In the genomic region with DNA sequence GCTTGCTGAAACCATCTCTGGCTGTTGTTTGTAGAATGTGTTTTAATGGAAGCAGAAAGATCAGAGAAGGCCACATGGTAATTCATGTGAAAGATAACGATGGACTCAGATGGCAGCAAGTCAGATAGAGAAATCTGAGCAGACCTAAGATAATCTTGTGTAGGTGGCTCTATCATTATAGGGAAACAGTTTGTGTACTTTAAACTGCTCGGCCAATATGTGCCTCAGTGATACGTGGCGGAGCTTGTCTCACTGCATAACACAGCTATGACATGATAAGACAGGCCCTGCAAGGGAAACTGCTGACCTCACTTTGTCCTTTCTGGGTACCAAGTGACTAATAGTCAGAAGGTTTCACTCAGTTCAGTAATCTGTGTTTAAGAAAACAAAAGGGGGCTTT, we compare ENCODE assay signal across 9 cellular contexts. TPM values are rescaled to one million over a fixed set of nuclear protein-coding genes. Genes with fewer than 3 reads are reported as not detected.
DNase-seq lines count a peak whose midpoint lies in the region; TF ChIP-seq lines count a peak whose summit lies in the region.
"Had no signal": no experiment of that assay in that cellular context is flagged by ENCODE, and none has a peak within 500 bp of the region (broad histone marks: within the 10 kb centered on the region; RNA-seq: fewer than 3 reads in every experiment).

No MANE protein-coding gene starts in this region.

- H3K9me2 ChIP-seq in DOHH2 (replicated peaks; ENCODE audit: control insufficient read depth, low read length) (no peaks in the 10 kb centered on the region), OCI-LY7 (ENCODE audit: insufficient read depth, low read length) (no peaks in the 10 kb centered on the region)

- BruUV-seq in OCI-LY7 (replicated peaks; lab: Mats Ljungman, UMichigan) = no TSS peak

- CTCF ChIA-PET in OCI-LY7 (lab: Charles Lee; ENCODE audit: unreplicated experiment) = no interaction called here

- peak overlapping the region; percentile 59 for H3K27ac ChIP-seq in DOHH2 (ENCODE audit: low read depth, low read length)
- H3K27ac ChIP-seq in OCI-LY7 (ENCODE audit: low read depth, low read length, poor library complexity, severe bottlenecking) = no peak overlapping the region
- H3K27ac ChIP-seq in caudate nucleus (ENCODE audit: low read depth, low read length) = no peak overlapping the region

- peak; percentile 43 for DNase-seq in HCEC 1CT
- no peak for DNase-seq in OCI-LY7 (ENCODE audit: low spot score)
- DNase-seq in iris pigment epithelial cell (ENCODE audit: low read depth) = peak; percentile 97
- DNase-seq in NCI-H2107 treated with DMSO at 0.1 percent for 48 hours (lab: John Stamatoyannopoulos, UW; ENCODE audit: unreplicated experiment) = no peak
- DNase-seq in midbrain (lab: John Stamatoyannopoulos, UW) = no peak
- no peak for DNase-seq in ecto neural progenitor cell (ENCODE audit: low spot score)
- no peak for DNase-seq in caudate nucleus (lab: John Stamatoyannopoulos, UW)

- no peak overlapping the region for H2AFZ ChIP-seq in OCI-LY7 (ENCODE audit: low read length)

- POLR2A ChIA-PET in OCI-LY7 (lab: Charles Lee) = interaction anchor here (1.5 to 2.5 kb wide), 5 partner anchors 7 to 84 kb away, joined by 3 to 7 read pairs (median 6); no protein-coding TSS in a partner anchor

- H3F3A ChIP-seq in DOHH2 (ENCODE audit: control insufficient read depth, insufficient read depth) = peaks cover 7% of the 10 kb centered on the region; the same call in 1 of the 2 replicates

- H3K4me2 ChIP-seq in DOHH2 (ENCODE audit: low read length) (peak overlapping the region; percentile 62), OCI-LY7 (ENCODE audit: low read length) (0 out of 2 replicates have a peak overlapping the region, but pooled peaks have one; percentile 43)

- no peaks in the 10 kb centered on the region for H3K27me3 ChIP-seq in DOHH2 (ENCODE audit: control insufficient read depth, low read length)

- H3K4me1 ChIP-seq in DOHH2 (ENCODE audit: control insufficient read depth, low read length) (peaks cover 57% of the 10 kb centered on the region), OCI-LY7 (ENCODE audit: insufficient read depth, low read length, poor library complexity, severe bottlenecking) (peaks cover 40% of the 10 kb centered on the region)

- peaks cover 81% of the 10 kb centered on the region for H3K79me2 ChIP-seq in DOHH2 (ENCODE audit: control insufficient read depth, low read length)
- H3K79me2 ChIP-seq in OCI-LY7 (ENCODE audit: insufficient read depth, low read depth, low read length) = peaks cover 4% of the 10 kb centered on the region; the same call in 1 of the 2 replicates

- intact Hi-C loops in OCI-LY7 (cut with micrococcal nuclease; ENCODE audit: unreplicated experiment) = no loop called here

- TF ChIP-seq CTCF in DOHH2 (IDR thresholded peaks at IDR 0.05; ENCODE audit: low read depth, low read length, poor library complexity, severe bottlenecking) = no peak
- TF ChIP-seq CTCF in OCI-LY7 (conservative IDR thresholded peaks at IDR 0.05; ENCODE audit: low read length) = no peak

- H3K9me3 ChIP-seq in DOHH2 (ENCODE audit: control insufficient read depth, insufficient read depth, low read length) = no peaks in the 10 kb centered on the region
- peaks cover 2% of the 10 kb centered on the region; the same call in 1 of the 2 replicates for H3K9me3 ChIP-seq in OCI-LY7 (ENCODE audit: low read length)

- H3K4me3 ChIP-seq in DOHH2 (ENCODE audit: low read length) = no peak overlapping the region
- no peak overlapping the region for H3K4me3 ChIP-seq in OCI-LY7 (ENCODE audit: low read depth, low read length, poor library complexity, severe bottlenecking)

- H4K20me1 ChIP-seq in DOHH2 (ENCODE audit: control insufficient read depth, insufficient read depth, low read depth, low read length) = no peaks in the 10 kb centered on the region
- no peaks in the 10 kb centered on the region for H4K20me1 ChIP-seq in OCI-LY7 (ENCODE audit: insufficient read depth, low read length)

- H3K36me3 ChIP-seq in DOHH2 (ENCODE audit: control insufficient read depth, low read length) (peaks cover 94% of the 10 kb centered on the region), OCI-LY7 (ENCODE audit: insufficient read depth, low read length) (peaks cover 95% of the 10 kb centered on the region)

RNA-seq across cellular contexts. Expression of a gene that starts 51.0 kb away (rescaled TPM):
- 118 TPM in 2 replicates for total RNA-seq in OCI-LY7 (2014; rRNA removed; shearing (Covaris generic))
- 84.4 and 117 TPM in 2 replicates for total RNA-seq in OCI-LY7 (2022)
- total RNA-seq: T-helper 2 cell treated with Interferon-gamma antibody and Interleukin-4, amounts not matched to agents 100 ng/mL and 5 ng/mL, for 36 hours had no signal

Comparison
In these comparisons a context has a peak if more than half of its experiments do, and no peak if none do; other contexts are left out.
1. DNase-seq: peak in HCEC 1CT (single experiment) and iris pigment epithelial cell (single experiment); none in OCI-LY7 (single experiment), NCI-H2107 treated with DMSO at 0.1 percent for 48 hours (single experiment), midbrain (single experiment), ecto neural progenitor cell (single experiment) and caudate nucleus (0 of 61).